ENCODE assay signal across 8 cellular contexts in genomic region chr1:93907718-93908117, GRCh38. TPM values are rescaled to one million over a fixed set of nuclear protein-coding genes. Genes with fewer than 3 reads are reported as not detected.
DNase-seq lines count a peak whose midpoint lies in the region; TF ChIP-seq lines count a peak whose summit lies in the region.

No MANE protein-coding gene starts in this region.

- H3K27me3 ChIP-seq in MM.1S (replicated peaks; ENCODE audit: insufficient read depth, low read length) (no peaks in the 10 kb centered on the region), kidney epithelial cell (ENCODE audit: control insufficient read depth, insufficient read depth, low read length) (no peaks in the 10 kb centered on the region)

- peak overlapping the region; percentile 79 for H3K4me3 Mint-ChIP-seq in activated T-helper 2 cell treated with anti-CD3 and anti-CD28 coated beads, Interferon-gamma antibody, Interleukin-2, Interleukin-4, amounts not matched to agents 10 μg/mL and 5 μg/mL and 100 μg/mL, durations not matched to agents 14 hours and 24 hours and 36 hours (ENCODE audit: low read depth)

- H3F3A ChIP-seq in MM.1S (ENCODE audit: insufficient read depth, low read length), result peaks cover 2% of the 10 kb centered on the region; the same call in 1 of the 2 replicates

- H3K4me2 ChIP-seq in MM.1S (ENCODE audit: low read depth, low read length), result peak overlapping the region; percentile 68; the same call in 1 of the 2 replicates

- DNase-seq in DMS79 treated with DMSO at 0.1 percent for 48 hours (lab: John Stamatoyannopoulos, UW) (peak; percentile 90), MM.1S (no peak), kidney epithelial cell (ENCODE audit: low read depth) (no peak), activated gamma-delta T cell (lab: John Stamatoyannopoulos, UW) (no peak), KBM-7 (no peak), mesenteric fat pad (ENCODE audit: low spot score) (no peak), GOT3 (lab: John Stamatoyannopoulos, UW) (no peak)
- DNase-seq in activated T-helper 2 cell treated with anti-CD3 and anti-CD28 coated beads, Interferon-gamma antibody, Interleukin-2, Interleukin-4, amounts not matched to agents 10 μg/mL and 5 μg/mL and 100 μg/mL, durations not matched to agents 14 hours and 24 hours and 36 hours (ENCODE audit: low spot score), result no peak

- no peak overlapping the region for H2AFZ ChIP-seq in MM.1S (ENCODE audit: low read length)

- H3K4me3 ChIP-seq in MM.1S (ENCODE audit: low read length) (no peak overlapping the region), kidney epithelial cell (ENCODE audit: low read depth, low read length) (peak overlapping the region; percentile 68)

- H3K36me3 ChIP-seq in MM.1S (replicated peaks; ENCODE audit: insufficient read depth, low read length) (no peaks in the 10 kb centered on the region), kidney epithelial cell (ENCODE audit: control insufficient read depth, insufficient read depth, low read length) (no peaks in the 10 kb centered on the region)

- H3K9ac ChIP-seq in MM.1S (ENCODE audit: low read length), result no peak overlapping the region

- peaks cover 28% of the 10 kb centered on the region for H3K36me3 Mint-ChIP-seq in activated T-helper 2 cell treated with anti-CD3 and anti-CD28 coated beads, Interferon-gamma antibody, Interleukin-2, Interleukin-4, amounts not matched to agents 10 μg/mL and 5 μg/mL and 100 μg/mL, durations not matched to agents 14 hours and 24 hours and 36 hours (ENCODE audit: low read depth)

- in situ Hi-C loops in KBM-7 (cut with MboI; ENCODE audit: low pct_unique_long_range_greater_than_20kb, low sequenced_read_pairs), result no loop called here

- no peak overlapping the region for H3K27ac ChIP-seq in MM.1S (ENCODE audit: low read length)

- TF ChIP-seq CTCF in MM.1S (IDR thresholded peaks at IDR 0.05; ENCODE audit: low read length), result no peak
- no peak for TF ChIP-seq CTCF in kidney epithelial cell (IDR thresholded peaks at IDR 0.05; ENCODE audit: insufficient read depth, low read length, poor library complexity, severe bottlenecking)

- peak overlapping the region; percentile 68 for H3K27ac Mint-ChIP-seq in activated T-helper 2 cell treated with anti-CD3 and anti-CD28 coated beads, Interferon-gamma antibody, Interleukin-2, Interleukin-4, amounts not matched to agents 10 μg/mL and 5 μg/mL and 100 μg/mL, durations not matched to agents 14 hours and 24 hours and 36 hours

- peaks cover 38% of the 10 kb centered on the region for H3K4me1 Mint-ChIP-seq in activated T-helper 2 cell treated with anti-CD3 and anti-CD28 coated beads, Interferon-gamma antibody, Interleukin-2, Interleukin-4, amounts not matched to agents 10 μg/mL and 5 μg/mL and 100 μg/mL, durations not matched to agents 14 hours and 24 hours and 36 hours (ENCODE audit: low read depth)

- H4K20me1 ChIP-seq in MM.1S (ENCODE audit: insufficient read depth, low read length), result no peaks in the 10 kb centered on the region

- H3K9me3 ChIP-seq in MM.1S (replicated peaks; ENCODE audit: insufficient read depth, low read length), result no peaks in the 10 kb centered on the region

- peaks cover 4% of the 10 kb centered on the region; the same call in 1 of the 2 replicates for H3K4me1 ChIP-seq in MM.1S (ENCODE audit: low read length)

- peaks cover 6% of the 10 kb centered on the region for H3K27me3 Mint-ChIP-seq in activated T-helper 2 cell treated with anti-CD3 and anti-CD28 coated beads, Interferon-gamma antibody, Interleukin-2, Interleukin-4, amounts not matched to agents 10 μg/mL and 5 μg/mL and 100 μg/mL, durations not matched to agents 14 hours and 24 hours and 36 hours (ENCODE audit: low read depth)

- intact Hi-C loops in activated T-helper 2 cell treated with anti-CD3 and anti-CD28 coated beads, Interferon-gamma antibody, Interleukin-2, Interleukin-4, amounts not matched to agents 10 μg/mL and 5 μg/mL and 100 μg/mL, durations not matched to agents 14 hours and 24 hours and 36 hours (cut with micrococcal nuclease), result no loop called here

- no peaks in the 10 kb centered on the region for H3K9me2 ChIP-seq in MM.1S (replicated peaks; ENCODE audit: insufficient read depth, low read length)

- H3K79me2 ChIP-seq in MM.1S (ENCODE audit: low read length), result peaks cover 25% of the 10 kb centered on the region

- H3K9me3 Mint-ChIP-seq in activated T-helper 2 cell treated with anti-CD3 and anti-CD28 coated beads, Interferon-gamma antibody, Interleukin-2, Interleukin-4, amounts not matched to agents 10 μg/mL and 5 μg/mL and 100 μg/mL, durations not matched to agents 14 hours and 24 hours and 36 hours, result peaks cover 8% of the 10 kb centered on the region

RNA-seq across cellular contexts. Expression of gene GCLM, which starts 1.5 kb away (rescaled TPM):
- 18.1 and 20.5 TPM in 2 replicates for total RNA-seq in activated T-helper 2 cell treated with anti-CD3 and anti-CD28 coated beads, Interferon-gamma antibody, Interleukin-2, Interleukin-4, amounts not matched to agents 10 μg/mL and 5 μg/mL and 100 μg/mL, durations not matched to agents 14 hours and 24 hours and 36 hours
- total RNA-seq in kidney epithelial cell (9.6 and 11.2 TPM in 2 replicates), mesenteric fat pad (81.9 TPM)

RNA-seq across cellular contexts. Expression of gene DNTTIP2, which starts 28.7 kb away (rescaled TPM):
- total RNA-seq in activated T-helper 2 cell treated with anti-CD3 and anti-CD28 coated beads, Interferon-gamma antibody, Interleukin-2, Interleukin-4, amounts not matched to agents 10 μg/mL and 5 μg/mL and 100 μg/mL, durations not matched to agents 14 hours and 24 hours and 36 hours, result 80.7 and 85.5 TPM in 2 replicates
- 46.5 and 48.2 TPM in 2 replicates for total RNA-seq in kidney epithelial cell
- total RNA-seq in mesenteric fat pad, result 58.3 TPM
